In genomic region chr3:17235311-17235710, GRCh38 we compare ENCODE assay signal across 34 cellular contexts.
DNase-seq lines count a peak whose midpoint lies in the region; ATAC-seq and TF ChIP-seq lines count a peak whose summit lies in the region.
"Had no signal": no experiment of that assay in that cellular context is flagged by ENCODE, and none has a peak within 500 bp of the region (broad histone marks: within the 10 kb centered on the region; RNA-seq: fewer than 3 reads in every experiment).

No MANE protein-coding gene starts in this region.

- peaks cover 2% of the 10 kb centered on the region for H3K36me3 Mint-ChIP-seq in activated naive CD4-positive, alpha-beta T cell treated with anti-CD3 and anti-CD28 coated beads, Interleukin-2, amount 50 U/mL, for 24 hours
- H3K36me3 Mint-ChIP-seq in central memory CD8-positive, alpha-beta T cell (ENCODE audit: insufficient read depth), result peaks cover 2% of the 10 kb centered on the region

- no peak for DNase-seq in activated naive CD4-positive, alpha-beta T cell (lab: John Stamatoyannopoulos, UW)
- DNase-seq in Karpas-422, result no peak
- DNase-seq in central memory CD8-positive, alpha-beta T cell (ENCODE audit: low spot score in 2 of 2), result no peak
- DNase-seq in psoas muscle, result no peak
- DNase-seq in NCI-H748 treated with DMSO at 0.1 percent for 48 hours (lab: John Stamatoyannopoulos, UW), result no peak
- DNase-seq in SKM-1 treated with dmso at 0.1 percent for 144 hours (lab: John Stamatoyannopoulos, UW; ENCODE audit: unreplicated experiment), result no peak
- DNase-seq: activated CD4-positive, alpha-beta T cell treated with anti-CD3 and anti-CD28 coated beads for 4 hours; activated naive CD4-positive, alpha-beta T cell treated with anti-CD3 and anti-CD28 coated beads for 36 hours; activated T-cell treated with anti-CD3 and anti-CD28 coated beads, Interleukin-2, amount 50 U/mL, for 48 hours; AML-193; amniotic stem cell; brain microvascular endothelial cell; DMS53; H7; NCI-H1105; NCI-H187; NCI-H2171 treated with DMSO at 0.1 percent for 48 hours; NCI-H510A treated with DMSO at 0.1 percent for 48 hours; pancreas; Peyer's patch; SIG-M5; stimulated activated CD4-positive, alpha-beta T cell treated with anti-CD3 and anti-CD28 coated beads, Interleukin-1b, Interleukin-23, amount 100 ng/mL, for 48 hours; stimulated activated CD8-positive, alpha-beta memory T cell treated with anti-CD3 and anti-CD28 coated beads, Interleukin-4, amount 100 ng/mL, for 48 hours; stomach; SW 1271; T1000; thyroid gland; WERI-Rb-1 had no signal

- no peaks in the 10 kb centered on the region for H3K27me3 Mint-ChIP-seq in activated naive CD4-positive, alpha-beta T cell treated with anti-CD3 and anti-CD28 coated beads, Interleukin-2, amount 50 U/mL, for 24 hours
- H3K27me3 Mint-ChIP-seq in central memory CD8-positive, alpha-beta T cell, result no peaks in the 10 kb centered on the region

- no peaks in the 10 kb centered on the region for H4K20me1 ChIP-seq in Karpas-422 (ENCODE audit: insufficient read depth, low read depth, low read length)

- peak overlapping the region; percentile 32 for H3K27ac Mint-ChIP-seq in activated naive CD4-positive, alpha-beta T cell treated with anti-CD3 and anti-CD28 coated beads, Interleukin-2, amount 50 U/mL, for 24 hours
- H3K27ac Mint-ChIP-seq in central memory CD8-positive, alpha-beta T cell (ENCODE audit: low read depth), result peak overlapping the region; percentile 1
- H3K27ac Mint-ChIP-seq: activated naive CD4-positive, alpha-beta T cell treated with anti-CD3 and anti-CD28 coated beads for 36 hours had no signal

- H3K27ac ChIP-seq in Karpas-422 (ENCODE audit: low read length) (0 out of 2 replicates have a peak overlapping the region, but pooled peaks have one; percentile 11), psoas muscle (peak overlapping the region; percentile 66)
- H3K27ac ChIP-seq: brain microvascular endothelial cell, hepatocyte, pancreas, Peyer's patch, stomach, thyroid gland, vagina, WERI-Rb-1 had no signal

- no peaks in the 10 kb centered on the region for H3K9me2 ChIP-seq in Karpas-422 (replicated peaks; ENCODE audit: insufficient read depth, low read length)

- intact Hi-C loops in psoas muscle (cut with DNase I), result loop anchor here in 1 of 2 donors (2.0 to 10.0 kb wide), 2 partner anchors 191 to 635 kb away; no protein-coding TSS in a partner anchor

- no peak overlapping the region for H3K9ac ChIP-seq in Karpas-422 (ENCODE audit: low read length)

- no peaks in the 10 kb centered on the region for H3K9me3 Mint-ChIP-seq in activated naive CD4-positive, alpha-beta T cell treated with anti-CD3 and anti-CD28 coated beads, Interleukin-2, amount 50 U/mL, for 24 hours
- no peaks in the 10 kb centered on the region for H3K9me3 Mint-ChIP-seq in central memory CD8-positive, alpha-beta T cell
- H3K9me3 Mint-ChIP-seq: activated naive CD4-positive, alpha-beta T cell treated with anti-CD3 and anti-CD28 coated beads for 36 hours; neural crest cell had no signal

- H3K4me1 Mint-ChIP-seq in activated naive CD4-positive, alpha-beta T cell treated with anti-CD3 and anti-CD28 coated beads, Interleukin-2, amount 50 U/mL, for 24 hours, result peaks cover 29% of the 10 kb centered on the region
- H3K4me1 Mint-ChIP-seq in central memory CD8-positive, alpha-beta T cell, result no peaks in the 10 kb centered on the region

- no peak for TF ChIP-seq CTCF in psoas muscle (IDR thresholded peaks at IDR 0.05)

- H3K4me3 Mint-ChIP-seq in activated naive CD4-positive, alpha-beta T cell treated with anti-CD3 and anti-CD28 coated beads, Interleukin-2, amount 50 U/mL, for 24 hours, result no peak overlapping the region
- no peak overlapping the region for H3K4me3 Mint-ChIP-seq in central memory CD8-positive, alpha-beta T cell
- H3K4me3 Mint-ChIP-seq: activated naive CD4-positive, alpha-beta T cell treated with anti-CD3 and anti-CD28 coated beads for 36 hours; neural crest cell had no signal

- peaks cover 31% of the 10 kb centered on the region for H3K4me1 ChIP-seq in Karpas-422 (ENCODE audit: low read length)
- peaks cover 33% of the 10 kb centered on the region for H3K4me1 ChIP-seq in psoas muscle
- H3K4me1 ChIP-seq: Peyer's patch, vagina had no signal

- no peak overlapping the region for H3K4me2 ChIP-seq in Karpas-422 (ENCODE audit: low read depth, low read length, poor library complexity, severe bottlenecking)
- H3K4me2 ChIP-seq: hepatocyte, smooth muscle cell had no signal

- no peak for ATAC-seq in central memory CD8-positive, alpha-beta T cell (replicated peaks; ENCODE audit: extremely low read depth, poor library complexity, severe bottlenecking)
- no peak for ATAC-seq in psoas muscle
- ATAC-seq in HG03280 (IDR thresholded peaks at IDR 0.05; ENCODE audit: unreplicated experiment), result no peak

- H3K27me3 ChIP-seq in Karpas-422 (ENCODE audit: low read length), result no peaks in the 10 kb centered on the region
- H3K27me3 ChIP-seq in psoas muscle (ENCODE audit: insufficient read depth in 3 of 3, low read length in 2 of 3), result no peaks in the 10 kb centered on the region
- H3K27me3 ChIP-seq: brain microvascular endothelial cell, hepatocyte, pancreas, Peyer's patch, stomach, thyroid gland, vagina had no signal

- 0 out of 2 replicates have a peak, but pooled peaks cover 3% of the 10 kb centered on the region for H3K36me3 ChIP-seq in Karpas-422 (ENCODE audit: insufficient read depth, low read length)
- no peaks in the 10 kb centered on the region for H3K36me3 ChIP-seq in psoas muscle (ENCODE audit: insufficient read depth in 1 of 2, low read depth in 1 of 2)
- H3K36me3 ChIP-seq: brain microvascular endothelial cell, pancreas, Peyer's patch, thyroid gland, WERI-Rb-1 had no signal

- H2AFZ ChIP-seq in Karpas-422 (ENCODE audit: low read length), result no peak overlapping the region
- H2AFZ ChIP-seq: hepatocyte had no signal

- no peaks in the 10 kb centered on the region for H3K79me2 ChIP-seq in Karpas-422 (ENCODE audit: low read length)
- H3K79me2 ChIP-seq: hepatocyte had no signal

- H3K9me3 ChIP-seq in Karpas-422 (ENCODE audit: low read length), result no peaks in the 10 kb centered on the region
- no peaks in the 10 kb centered on the region for H3K9me3 ChIP-seq in psoas muscle
- H3K9me3 ChIP-seq: pancreas, Peyer's patch, stomach, thyroid gland, vagina had no signal

- H3K4me3 ChIP-seq in Karpas-422 (ENCODE audit: low read length), result no peak overlapping the region
- H3K4me3 ChIP-seq in psoas muscle, result no peak overlapping the region
- H3K4me3 ChIP-seq: hepatocyte, pancreas, Peyer's patch, smooth muscle cell, stomach, thyroid gland, vagina had no signal
